ENCODE assay signal across 12 cellular contexts in the genomic region with DNA sequence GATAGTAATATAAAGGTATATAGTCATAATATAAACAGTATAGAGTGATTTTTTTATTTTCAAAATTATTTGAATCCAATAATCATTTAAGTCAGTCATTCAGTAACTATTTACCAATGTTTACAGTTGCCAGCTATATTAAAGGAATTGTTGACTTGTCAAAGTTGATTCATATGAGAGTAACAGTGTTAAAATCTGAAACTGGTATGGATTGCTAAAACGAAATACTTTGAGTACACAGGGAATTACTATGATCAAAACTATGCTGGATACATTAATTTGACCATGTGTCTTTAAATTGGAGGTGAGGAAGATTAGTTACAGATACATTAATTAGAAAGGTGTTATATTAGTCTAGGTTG.
DNase-seq lines count a peak whose midpoint lies in the region; ATAC-seq and TF ChIP-seq lines count a peak whose summit lies in the region.
"Had no signal": no experiment of that assay in that cellular context is flagged by ENCODE, and none has a peak within 500 bp of the region (broad histone marks: within the 10 kb centered on the region; RNA-seq: fewer than 3 reads in every experiment).

No MANE protein-coding gene starts in this region.

- H3K9me3 ChIP-seq in cardiac muscle cell (ENCODE audit: low read depth): no peaks in the 10 kb centered on the region
- no peaks in the 10 kb centered on the region for H3K9me3 ChIP-seq in SJSA1 (replicated peaks)
- no peaks in the 10 kb centered on the region for H3K9me3 ChIP-seq in mesodermal cell (ENCODE audit: control insufficient read depth, low read length)
- no peaks in the 10 kb centered on the region for H3K9me3 ChIP-seq in thyroid gland
- H3K9me3 ChIP-seq: HAP-1 had no signal

- ATAC-seq in GM21825 (IDR thresholded peaks at IDR 0.05; ENCODE audit: unreplicated experiment) (no peak), GM19324 (IDR thresholded peaks at IDR 0.05; ENCODE audit: low FRiP score, unreplicated experiment) (no peak)

- H3K27me3 ChIP-seq in cardiac muscle cell (no peaks in the 10 kb centered on the region), SJSA1 (replicated peaks) (no peaks in the 10 kb centered on the region), thyroid gland (no peaks in the 10 kb centered on the region)

- H3K27ac ChIP-seq in cardiac muscle cell: peak overlapping the region; percentile 60
- 0 out of 2 replicates have a peak overlapping the region, but pooled peaks have one; percentile 18 for H3K27ac ChIP-seq in SJSA1
- H3K27ac ChIP-seq in mesodermal cell (ENCODE audit: low read depth, low read length, severe bottlenecking): peak overlapping the region; percentile 29
- H3K27ac ChIP-seq in thyroid gland: peak overlapping the region in 2 of 3 donors; percentile 15 to 53
- H3K27ac ChIP-seq: C4-2B had no signal

- in situ Hi-C loops in KBM-7 (cut with MboI; ENCODE audit: low pct_unique_long_range_greater_than_20kb, low sequenced_read_pairs): no loop called here

- TF ChIP-seq POLR2A in thyroid gland (IDR thresholded peaks at IDR 0.05): no peak

- no peak for TF ChIP-seq CTCF in cardiac muscle cell (IDR thresholded peaks at IDR 0.05; ENCODE audit: low read depth, low read length)
- no peak for TF ChIP-seq CTCF in thyroid gland (IDR thresholded peaks at IDR 0.05)

- H3K4me1 ChIP-seq in cardiac muscle cell (ENCODE audit: low read depth) (peaks cover 19% of the 10 kb centered on the region), SJSA1 (replicated peaks) (peaks cover 26% of the 10 kb centered on the region), mesodermal cell (ENCODE audit: control insufficient read depth, insufficient read depth, low read length, poor library complexity, severe bottlenecking) (peaks cover 19% of the 10 kb centered on the region), thyroid gland (peaks cover 0 to 14% of the 10 kb centered on the region in 2 donors)

- H3K36me3 ChIP-seq in cardiac muscle cell: no peaks in the 10 kb centered on the region
- H3K36me3 ChIP-seq in SJSA1: no peaks in the 10 kb centered on the region
- H3K36me3 ChIP-seq in mesodermal cell (ENCODE audit: control insufficient read depth, insufficient read depth, low read length): peaks cover 2% of the 10 kb centered on the region
- no peaks in the 10 kb centered on the region for H3K36me3 ChIP-seq in thyroid gland
- H3K36me3 ChIP-seq: HAP-1 had no signal

- WGBS in mesodermal cell (ENCODE audit: insufficient coverage in 2 of 2), 2 experiments: no CpG with 5 or more reads among the region's 1 CpG
- 64 to 68% methylated on average over 1 of the region's 1 CpG for WGBS in thyroid gland, 2 donors

- H3K4me3 ChIP-seq in cardiac muscle cell: no peak overlapping the region
- H3K4me3 ChIP-seq in SJSA1: no peak overlapping the region
- no peak overlapping the region for H3K4me3 ChIP-seq in mesodermal cell (ENCODE audit: extremely low read depth, insufficient read depth, low read length, poor library complexity, severe bottlenecking)
- H3K4me3 ChIP-seq in thyroid gland (replicated peaks in 1 of 3): no peak overlapping the region
- H3K4me3 ChIP-seq: HAP-1 had no signal

- intact Hi-C loops in cardiac septum (cut with DNase I): no loop called here
- intact Hi-C loops in thyroid gland (cut with DNase I): no loop called here

- DNase-seq in cardiac muscle cell (ENCODE audit: low read depth in 1 of 2, low spot score in 1 of 2) (no peak), cardiac septum (ENCODE audit: low spot score) (no peak), SJSA1 (ENCODE audit: low read depth in 1 of 2, low spot score in 2 of 2) (no peak), thyroid gland (no peak), KBM-7 (no peak)
- DNase-seq: ACHN, RPMI8226 had no signal
